15 cellular contexts compared by ENCODE assay signal in genomic region chr17:78714534-78714933, GRCh38.
DNase-seq lines count a peak whose midpoint lies in the region; ATAC-seq and TF ChIP-seq lines count a peak whose summit lies in the region.
"Had no signal": no experiment of that assay in that cellular context is flagged by ENCODE, and none has a peak within 500 bp of the region (broad histone marks: within the 10 kb centered on the region; RNA-seq: fewer than 3 reads in every experiment).

No MANE protein-coding gene starts in this region.

- H3K4me3 ChIP-seq in Panc1 (ENCODE audit: low read depth in 2 of 2, low read length in 2 of 2), result no peak overlapping the region
- H3K4me3 ChIP-seq: gastroesophageal sphincter had no signal

- no peaks in the 10 kb centered on the region for H3K27me3 Mint-ChIP-seq in activated T-cell treated with anti-CD3 and anti-CD28 coated beads, Interleukin-2, amount 50 U/mL, for 4 hours (ENCODE audit: low read depth)

- ATAC-seq in activated T-cell treated with anti-CD3 and anti-CD28 coated beads, Interleukin-2, amount 50 U/mL, for 4 hours, result no peak
- ATAC-seq in Panc1 (no peak), omental fat pad (ENCODE audit: low FRiP score) (no peak), HG03342 (IDR thresholded peaks at IDR 0.05; ENCODE audit: unreplicated experiment) (no peak)
- ATAC-seq in stimulated activated effector memory CD8-positive, alpha-beta T cell treated with anti-CD3 and anti-CD28 coated beads, Interleukin-12 subunit alpha, Interleukin-12 subunit beta, amount 100 ng/mL, for 72 hours, result no peak
- ATAC-seq: gastroesophageal sphincter had no signal

- CTCF ChIA-PET in Panc1 (lab: Charles Lee), result interaction anchor here (0.5 kb wide), 1 partner anchor 211 kb away, joined by 3 read pairs; no protein-coding TSS in a partner anchor

- H3K4me1 ChIP-seq in Panc1 (ENCODE audit: control insufficient read depth, insufficient read depth, low read length), result peaks cover 46% of the 10 kb centered on the region

- peak overlapping the region; percentile 31; the same call in 1 of the 2 replicates for H3K27ac ChIP-seq in Panc1 (ENCODE audit: low read length)
- H3K27ac ChIP-seq in caudate nucleus (ENCODE audit: low read depth, low read length), result peak overlapping the region; percentile 27
- H3K27ac ChIP-seq: RWPE1 had no signal

- no peaks in the 10 kb centered on the region for H3K9me3 ChIP-seq in Panc1 (ENCODE audit: control insufficient read depth, insufficient read depth, low read depth, low read length)
- H3K9me3 ChIP-seq: gastroesophageal sphincter had no signal

- in situ Hi-C loops in Panc1 (cut with HindIII; ENCODE audit: low pct_unique_long_range_greater_than_20kb, low sequenced_read_pairs), result no loop called here

- H3K4me3 Mint-ChIP-seq in activated T-cell treated with anti-CD3 and anti-CD28 coated beads, Interleukin-2, amount 50 U/mL, for 4 hours, result peak overlapping the region; percentile 41
- peak overlapping the region; percentile 61 for H3K4me3 Mint-ChIP-seq in stimulated activated effector memory CD8-positive, alpha-beta T cell treated with anti-CD3 and anti-CD28 coated beads, Interleukin-12 subunit alpha, Interleukin-12 subunit beta, amount 100 ng/mL, for 72 hours

- H3K36me3 ChIP-seq in Panc1 (ENCODE audit: control insufficient read depth, insufficient read depth, low read length), result no peaks in the 10 kb centered on the region
- H3K36me3 ChIP-seq: gastroesophageal sphincter had no signal

- peak overlapping the region; percentile 89 for H3K27ac Mint-ChIP-seq in stimulated activated effector memory CD8-positive, alpha-beta T cell treated with anti-CD3 and anti-CD28 coated beads, Interleukin-12 subunit alpha, Interleukin-12 subunit beta, amount 100 ng/mL, for 72 hours

- intact Hi-C loops in Panc1 (cut with micrococcal nuclease; ENCODE audit: unreplicated experiment), result no loop called here

- POLR2A ChIA-PET in Panc1 (lab: Charles Lee), result no interaction called here

- H3K9me3 Mint-ChIP-seq in activated T-cell treated with anti-CD3 and anti-CD28 coated beads, Interleukin-2, amount 50 U/mL, for 4 hours, result no peaks in the 10 kb centered on the region
- H3K9me3 Mint-ChIP-seq in stimulated activated effector memory CD8-positive, alpha-beta T cell treated with anti-CD3 and anti-CD28 coated beads, Interleukin-12 subunit alpha, Interleukin-12 subunit beta, amount 100 ng/mL, for 72 hours, result no peaks in the 10 kb centered on the region

- no peaks in the 10 kb centered on the region for H3K27me3 ChIP-seq in Panc1 (ENCODE audit: control insufficient read depth, insufficient read depth, low read length)
- H3K27me3 ChIP-seq: gastroesophageal sphincter had no signal

- peaks cover 89% of the 10 kb centered on the region for H3K4me1 Mint-ChIP-seq in activated T-cell treated with anti-CD3 and anti-CD28 coated beads, Interleukin-2, amount 50 U/mL, for 4 hours (ENCODE audit: low read depth)
- peaks cover 77% of the 10 kb centered on the region for H3K4me1 Mint-ChIP-seq in stimulated activated effector memory CD8-positive, alpha-beta T cell treated with anti-CD3 and anti-CD28 coated beads, Interleukin-12 subunit alpha, Interleukin-12 subunit beta, amount 100 ng/mL, for 72 hours

- no TSS peak for BruUV-seq in Panc1 (replicated peaks; lab: Mats Ljungman, UMichigan)

- H3K36me3 Mint-ChIP-seq in activated T-cell treated with anti-CD3 and anti-CD28 coated beads, Interleukin-2, amount 50 U/mL, for 4 hours (ENCODE audit: insufficient read depth), result peaks cover 3% of the 10 kb centered on the region
- H3K36me3 Mint-ChIP-seq in stimulated activated effector memory CD8-positive, alpha-beta T cell treated with anti-CD3 and anti-CD28 coated beads, Interleukin-12 subunit alpha, Interleukin-12 subunit beta, amount 100 ng/mL, for 72 hours, result peaks cover 59% of the 10 kb centered on the region

- TF ChIP-seq CTCF in Panc1 (IDR thresholded peaks at IDR 0.05), result no peak
- TF ChIP-seq CTCF in omental fat pad (IDR thresholded peaks at IDR 0.05), result no peak

- DNase-seq in activated T-cell treated with anti-CD3 and anti-CD28 coated beads, Interleukin-2, amount 50 U/mL, for 4 hours, result no peak
- no peak for DNase-seq in activated T-cell treated with anti-CD3 and anti-CD28 coated beads, Interleukin-2, amount 50 U/mL, for 1 hour
- no peak for DNase-seq in Panc1 (ENCODE audit: low read depth, low spot score)
- DNase-seq in caudate nucleus (lab: John Stamatoyannopoulos, UW), result no peak
- DNase-seq in stimulated activated effector memory CD8-positive, alpha-beta T cell treated with anti-CD3 and anti-CD28 coated beads, Interleukin-12 subunit alpha, Interleukin-12 subunit beta, amount 100 ng/mL, for 72 hours (ENCODE audit: low spot score in 2 of 2), result no peak
- no peak for DNase-seq in stimulated activated CD4-positive, alpha-beta T cell treated with anti-CD3 and anti-CD28 coated beads, Interleukin-2, amount 100 ng/mL, for 48 hours
- DNase-seq in omental fat pad (ENCODE audit: low spot score), result no peak
- DNase-seq: DMS 273 treated with DMSO at 0.1 percent for 48 hours; effector CD8-positive, alpha-beta T cell; NCI-H146; NCI-H69; stimulated activated CD4-positive, alpha-beta T cell treated with anti-CD3 and anti-CD28 coated beads, Interleukin-15, amount 100 ng/mL, for 24 hours had no signal
